9 cellular contexts compared by ENCODE assay signal in genomic region chr2:20365249-20365817, GRCh38. TPM values are rescaled to one million over a fixed set of nuclear protein-coding genes. Genes with fewer than 3 reads are reported as not detected.
DNase-seq lines count a peak whose midpoint lies in the region; ATAC-seq and TF ChIP-seq lines count a peak whose summit lies in the region.
"Had no signal": no experiment of that assay in that cellular context is flagged by ENCODE, and none has a peak within 500 bp of the region (broad histone marks: within the 10 kb centered on the region; RNA-seq: fewer than 3 reads in every experiment).

No MANE protein-coding gene starts in this region.

- H3K79me2 ChIP-seq in OCI-LY3 (ENCODE audit: low read length): no peaks in the 10 kb centered on the region

- H3K9ac ChIP-seq in OCI-LY3 (ENCODE audit: low read length): peak overlapping the region; percentile 20; the same call in 1 of the 2 replicates

- WGBS in right cardiac atrium: 84% methylated on average over 7 of the region's 7 CpGs

- peak; percentile 96 for ATAC-seq in GM18870 (IDR thresholded peaks at IDR 0.05; ENCODE audit: unreplicated experiment)
- ATAC-seq in HG02588 (IDR thresholded peaks at IDR 0.05; ENCODE audit: unreplicated experiment): peak; percentile 88
- peak; percentile 70 for ATAC-seq in foreskin keratinocyte
- ATAC-seq in sciatic nerve: no peak
- ATAC-seq in right cardiac atrium: no peak

- peaks cover 9% of the 10 kb centered on the region for H3K36me3 ChIP-seq in OCI-LY3 (replicated peaks; ENCODE audit: low read depth, low read length)
- H3K36me3 ChIP-seq: heart right ventricle had no signal

- peak overlapping the region; percentile 71 for H3K4me2 ChIP-seq in OCI-LY3 (ENCODE audit: low read length)

- H3K4me1 ChIP-seq in OCI-LY3 (ENCODE audit: low read length): peaks cover 24% of the 10 kb centered on the region
- H3K4me1 ChIP-seq in foreskin keratinocyte: peaks cover 36% of the 10 kb centered on the region
- H3K4me1 ChIP-seq in right cardiac atrium (ENCODE audit: control insufficient read depth, insufficient read depth, low read length): no peaks in the 10 kb centered on the region

- H2AFZ ChIP-seq in OCI-LY3 (ENCODE audit: low read depth, low read length): no peak overlapping the region

- intact Hi-C loops in posterior vena cava (cut with DNase I): no loop called here
- intact Hi-C loops in sciatic nerve (cut with DNase I): no loop called here
- intact Hi-C loops in right cardiac atrium (cut with DNase I): no loop called here

- H3K27me3 ChIP-seq in OCI-LY3 (ENCODE audit: low read depth, low read length) (no peaks in the 10 kb centered on the region; the same call in 1 of the 2 replicates), foreskin keratinocyte (no peaks in the 10 kb centered on the region), right cardiac atrium (ENCODE audit: control insufficient read depth, insufficient read depth) (no peaks in the 10 kb centered on the region)

- H3K27ac ChIP-seq in OCI-LY3 (ENCODE audit: low read length) (peak overlapping the region; percentile 76), foreskin keratinocyte (peak overlapping the region; percentile 87), right cardiac atrium (ENCODE audit: low read length) (no peak overlapping the region)

- H3K4me3 ChIP-seq in OCI-LY3 (ENCODE audit: low read length) (peak overlapping the region; percentile 45), right cardiac atrium (ENCODE audit: low read length) (no peak overlapping the region)
- H3K4me3 ChIP-seq: heart right ventricle had no signal

- H3K9me3 ChIP-seq in OCI-LY3 (ENCODE audit: insufficient read depth, low read length) (peaks cover 12% of the 10 kb centered on the region; the same call in 1 of the 2 replicates), right cardiac atrium (ENCODE audit: control insufficient read depth, low read length) (no peaks in the 10 kb centered on the region)

- TF ChIP-seq CTCF in OCI-LY3 (IDR thresholded peaks at IDR 0.05; ENCODE audit: low read depth, low read length) (no peak), foreskin keratinocyte (conservative IDR thresholded peaks at IDR 0.05) (no peak)

- H4K20me1 ChIP-seq in OCI-LY3 (ENCODE audit: insufficient read depth, low read length): no peaks in the 10 kb centered on the region

- DNase-seq in foreskin keratinocyte (peak; percentile 78 to 92), posterior vena cava (ENCODE audit: low spot score) (no peak), sciatic nerve (ENCODE audit: low spot score) (no peak), right cardiac atrium (no peak), NCI-H2171 treated with DMSO at 0.1 percent for 48 hours (lab: John Stamatoyannopoulos, UW) (no peak)
- DNase-seq: heart right ventricle had no signal

RNA-seq across cellular contexts. Expression of gene PUM2, which starts 14.7 kb away (rescaled TPM):
- 43.9 and 44.1 TPM in 2 replicates for total RNA-seq in foreskin keratinocyte
- polyA plus RNA-seq in foreskin keratinocyte: 9.5 and 11.6 TPM in 2 replicates
- total RNA-seq in posterior vena cava: 10 to 100 TPM; 69.2 to 81.8 TPM
- 130 TPM for total RNA-seq in sciatic nerve
- 10 to 100 TPM; 77.2 to 84.5 (median 81.3) TPM for total RNA-seq in right cardiac atrium
- polyA plus RNA-seq in right cardiac atrium: 27.5 TPM

Comparison
In these comparisons a context has a peak if more than half of its experiments do, and no peak if none do; other contexts are left out.
1. ATAC-seq: peak in GM18870 (single experiment), HG02588 (single experiment) and foreskin keratinocyte (single experiment); none in sciatic nerve (single experiment) and right cardiac atrium (0 of 2).
2. DNase-seq: peak in foreskin keratinocyte (2 of 2); none in posterior vena cava (single experiment), sciatic nerve (single experiment), right cardiac atrium (0 of 3) and NCI-H2171 treated with DMSO at 0.1 percent for 48 hours (single experiment).